In the genomic region with DNA sequence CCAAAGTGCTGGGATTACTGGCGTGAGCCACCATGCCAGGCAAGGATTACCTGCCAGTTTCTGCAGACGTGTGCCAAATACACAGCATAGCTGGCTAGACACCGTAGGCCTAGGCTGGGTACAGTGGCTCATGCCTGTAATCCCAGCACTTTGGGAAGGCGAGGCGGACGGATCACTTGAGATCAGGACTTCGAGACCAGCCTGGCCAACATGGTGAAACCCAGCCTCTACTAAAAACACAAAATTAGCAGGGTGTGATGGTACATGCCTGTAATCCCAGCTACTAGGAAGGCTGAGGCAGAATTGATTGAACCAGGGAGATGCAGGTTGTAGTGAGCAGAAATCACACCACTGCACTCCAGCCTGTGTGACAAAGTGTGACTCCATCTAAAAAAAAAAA, we compare ENCODE assay signal across 9 cellular contexts. TPM values are rescaled to one million over a fixed set of nuclear protein-coding genes. Genes with fewer than 3 reads are reported as not detected.
DNase-seq lines count a peak whose midpoint lies in the region; ATAC-seq lines count a peak whose summit lies in the region.
"Had no signal": no experiment of that assay in that cellular context is flagged by ENCODE, and none has a peak within 500 bp of the region (broad histone marks: within the 10 kb centered on the region; RNA-seq: fewer than 3 reads in every experiment).

No MANE protein-coding gene starts in this region.

- peaks cover 0 to 27% (median 20%) of the 10 kb centered on the region in 5 donors for H3K36me3 ChIP-seq in subcutaneous abdominal adipose tissue (ENCODE audit: control insufficient read depth in 5 of 5, insufficient read depth in 5 of 5, low read length in 5 of 5)

- H3K36me3 Mint-ChIP-seq in activated CD8-positive, alpha-beta memory T cell treated with anti-CD3 and anti-CD28 coated beads, Interleukin-2, amount 10 ng/mL, durations not matched to agents 7 days and 5 days: peaks cover 32% of the 10 kb centered on the region
- peaks cover 10 to 24% of the 10 kb centered on the region in 2 donors for H3K36me3 Mint-ChIP-seq in activated T-cell treated with anti-CD3 and anti-CD28 coated beads, Interleukin-2, amount 50 U/mL, for 72 hours (ENCODE audit: insufficient read depth in 2 of 2)

- H3K4me1 Mint-ChIP-seq in activated CD8-positive, alpha-beta memory T cell treated with anti-CD3 and anti-CD28 coated beads, Interleukin-2, amount 10 ng/mL, durations not matched to agents 7 days and 5 days: peaks cover 47% of the 10 kb centered on the region
- peaks cover 16% of the 10 kb centered on the region for H3K4me1 Mint-ChIP-seq in activated T-cell treated with anti-CD3 and anti-CD28 coated beads, Interleukin-2, amount 50 U/mL, for 72 hours (ENCODE audit: low read depth)

- no peak overlapping the region for H3K27ac ChIP-seq in subcutaneous abdominal adipose tissue (ENCODE audit: low read depth, low read length)

- no peak for DNase-seq in activated CD8-positive, alpha-beta memory T cell treated with anti-CD3 and anti-CD28 coated beads, Interleukin-2, amount 10 ng/mL, durations not matched to agents 7 days and 5 days
- no peak for DNase-seq in activated CD8-positive, alpha-beta memory T cell treated with anti-CD3 and anti-CD28 coated beads, Interleukin-2, amount 50 U/mL, for 4 hours
- DNase-seq in activated T-cell treated with anti-CD3 and anti-CD28 coated beads, Interleukin-2, amount 50 U/mL, for 72 hours: no peak
- DNase-seq in mesenteric fat pad (ENCODE audit: low spot score): no peak
- no peak for DNase-seq in C1 segment of cervical spinal cord (lab: John Stamatoyannopoulos, UW)
- DNase-seq in SW 1271 (lab: John Stamatoyannopoulos, UW): no peak
- DNase-seq: right cardiac atrium had no signal

- peaks cover 0 to 38% (median 27%) of the 10 kb centered on the region in 5 donors for H3K4me1 ChIP-seq in subcutaneous abdominal adipose tissue (ENCODE audit: control insufficient read depth in 5 of 5, insufficient read depth in 5 of 5, low read length in 5 of 5)

- H3K27ac Mint-ChIP-seq in activated CD8-positive, alpha-beta memory T cell treated with anti-CD3 and anti-CD28 coated beads, Interleukin-2, amount 10 ng/mL, durations not matched to agents 7 days and 5 days: peak overlapping the region; percentile 89
- H3K27ac Mint-ChIP-seq in activated T-cell treated with anti-CD3 and anti-CD28 coated beads, Interleukin-2, amount 50 U/mL, for 72 hours: no peak overlapping the region

- no peaks in the 10 kb centered on the region for H3K27me3 Mint-ChIP-seq in activated CD8-positive, alpha-beta memory T cell treated with anti-CD3 and anti-CD28 coated beads, Interleukin-2, amount 10 ng/mL, durations not matched to agents 7 days and 5 days
- H3K27me3 Mint-ChIP-seq in activated T-cell treated with anti-CD3 and anti-CD28 coated beads, Interleukin-2, amount 50 U/mL, for 72 hours (ENCODE audit: low read depth): no peaks in the 10 kb centered on the region

- H3K9me3 Mint-ChIP-seq in activated CD8-positive, alpha-beta memory T cell treated with anti-CD3 and anti-CD28 coated beads, Interleukin-2, amount 10 ng/mL, durations not matched to agents 7 days and 5 days (ENCODE audit: low read depth): no peaks in the 10 kb centered on the region
- no peaks in the 10 kb centered on the region for H3K9me3 Mint-ChIP-seq in activated T-cell treated with anti-CD3 and anti-CD28 coated beads, Interleukin-2, amount 50 U/mL, for 72 hours

- H3K9me3 ChIP-seq in iPS-18c (ENCODE audit: control insufficient read depth, insufficient read depth, low read length) (no peaks in the 10 kb centered on the region), subcutaneous abdominal adipose tissue (ENCODE audit: control insufficient read depth in 5 of 5, low read length in 5 of 5) (no peaks in the 10 kb centered on the region)

- no peaks in the 10 kb centered on the region for H3K27me3 ChIP-seq in subcutaneous abdominal adipose tissue (ENCODE audit: control insufficient read depth in 5 of 5, insufficient read depth in 4 of 5, low read length in 5 of 5)

- CTCF ChIA-PET in activated CD8-positive, alpha-beta memory T cell treated with anti-CD3 and anti-CD28 coated beads, Interleukin-2, amount 10 ng/mL, durations not matched to agents 7 days and 5 days (lab: Charles Lee): interaction anchor here (1.4 to 2.0 kb wide), 4 partner anchors 47 to 147 kb away, joined by 3 to 14 read pairs (median 3); no protein-coding TSS in a partner anchor

- H3K9ac ChIP-seq in subcutaneous abdominal adipose tissue (ENCODE audit: low read length in 5 of 5): peak overlapping the region in 4 of 5 donors; percentile 70 to 97 (median 94)

- H3K4me3 Mint-ChIP-seq in activated CD8-positive, alpha-beta memory T cell treated with anti-CD3 and anti-CD28 coated beads, Interleukin-2, amount 10 ng/mL, durations not matched to agents 7 days and 5 days: peak overlapping the region; percentile 96
- H3K4me3 Mint-ChIP-seq in activated T-cell treated with anti-CD3 and anti-CD28 coated beads, Interleukin-2, amount 50 U/mL, for 72 hours: peak overlapping the region; percentile 93 to 98

- H3K4me3 ChIP-seq in iPS-18c (ENCODE audit: insufficient read depth, low read depth, low read length) (peak overlapping the region; percentile 97), subcutaneous abdominal adipose tissue (ENCODE audit: low read depth in 1 of 5, low read length in 5 of 5) (peak overlapping the region in 4 of 5 donors; percentile 51 to 88 (median 85))

- ATAC-seq in activated CD8-positive, alpha-beta memory T cell treated with anti-CD3 and anti-CD28 coated beads, Interleukin-2, amount 10 ng/mL, durations not matched to agents 7 days and 5 days: no peak
- no peak for ATAC-seq in activated T-cell treated with anti-CD3 and anti-CD28 coated beads, Interleukin-2, amount 50 U/mL, for 72 hours (replicated peaks in 1 of 2)

RNA-seq across cellular contexts. Expression of gene RFC2, which starts 0.9 kb away (rescaled TPM):
- 10 to 100 TPM; 70.5 to 76.8 TPM for total RNA-seq in activated CD8-positive, alpha-beta memory T cell treated with anti-CD3 and anti-CD28 coated beads, Interleukin-2, amount 10 ng/mL, durations not matched to agents 7 days and 5 days
- 10 to 100 TPM; 62.9 to 95.3 TPM for total RNA-seq in activated T-cell treated with anti-CD3 and anti-CD28 coated beads, Interleukin-2, amount 50 U/mL, for 72 hours
- total RNA-seq in mesenteric fat pad: 16.9 TPM

RNA-seq across cellular contexts. Expression of gene CLIP2, which starts 35.9 kb away (rescaled TPM):
- total RNA-seq in activated CD8-positive, alpha-beta memory T cell treated with anti-CD3 and anti-CD28 coated beads, Interleukin-2, amount 10 ng/mL, durations not matched to agents 7 days and 5 days: 1 to 10 TPM; 1.9 to 4.6 TPM
- 1 to 10 TPM; 2.4 to 3.2 TPM for total RNA-seq in activated T-cell treated with anti-CD3 and anti-CD28 coated beads, Interleukin-2, amount 50 U/mL, for 72 hours
- total RNA-seq in mesenteric fat pad: 12.5 TPM

RNA-seq across cellular contexts. Expression of gene LAT2, which starts 43.5 kb away (rescaled TPM):
- total RNA-seq in activated CD8-positive, alpha-beta memory T cell treated with anti-CD3 and anti-CD28 coated beads, Interleukin-2, amount 10 ng/mL, durations not matched to agents 7 days and 5 days: 10 to 100 TPM; 15.3 to 17.6 TPM
- 1 to 10 TPM; 3.7 to 7.6 TPM for total RNA-seq in activated T-cell treated with anti-CD3 and anti-CD28 coated beads, Interleukin-2, amount 50 U/mL, for 72 hours
- total RNA-seq in mesenteric fat pad: 15.7 TPM
